Comparison of ENCODE assay signal across 16 cellular contexts in the genomic region with DNA sequence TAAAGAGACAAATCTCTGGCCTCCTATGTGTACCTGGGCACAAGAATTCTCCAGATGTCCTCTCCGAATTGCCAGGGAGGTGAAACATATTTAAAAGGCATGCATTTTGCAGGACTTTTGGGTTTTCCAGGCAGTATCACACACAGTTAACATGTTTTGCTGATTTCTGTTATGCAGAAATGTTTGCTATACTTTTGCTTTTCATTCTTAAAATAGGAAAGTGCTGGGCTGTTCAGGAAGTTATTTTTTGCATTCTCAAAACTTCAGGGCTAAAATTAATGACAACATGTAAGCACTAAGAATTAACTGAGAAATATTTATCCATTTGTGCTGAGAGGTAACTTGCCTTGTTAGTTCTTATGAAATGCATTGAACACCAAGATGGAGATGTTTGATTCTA.
DNase-seq lines count a peak whose midpoint lies in the region; ATAC-seq, FAIRE-seq and TF ChIP-seq lines count a peak whose summit lies in the region.
"Had no signal": no experiment of that assay in that cellular context is flagged by ENCODE, and none has a peak within 500 bp of the region (broad histone marks: within the 10 kb centered on the region; RNA-seq: fewer than 3 reads in every experiment).

No MANE protein-coding gene starts in this region.

- H3K79me2 ChIP-seq in MM.1S (ENCODE audit: low read length) (no peaks in the 10 kb centered on the region), GM12878 (ENCODE audit: control insufficient read depth, insufficient read depth, low read length) (no peaks in the 10 kb centered on the region)

- peak overlapping the region; percentile 76 for H3K4me2 ChIP-seq in MM.1S (ENCODE audit: low read depth, low read length)
- no peak overlapping the region for H3K4me2 ChIP-seq in GM12878 (ENCODE audit: control insufficient read depth, insufficient read depth)
- H3K4me2 ChIP-seq: BLaER1 treated with 17β-estradiol and CSF1 and Interleukin-3, amounts not matched to agents 10 nM and 100 nM had no signal

- FAIRE-seq in GM12878 (lab: Jason Lieb, UNC), result no peak
- FAIRE-seq: GM18507, HepG2 had no signal

- TF ChIP-seq POLR2A in GM12878 (IDR thresholded peaks at IDR 0.05; ENCODE audit: low read depth, low read length), result no peak

- no peaks in the 10 kb centered on the region for H3F3A ChIP-seq in MM.1S (ENCODE audit: insufficient read depth, low read length)

- H3K4me3 Mint-ChIP-seq in mesothelial cell of epicardium, result no peak overlapping the region
- H3K4me3 Mint-ChIP-seq in activated T-helper 2 cell treated with anti-CD3 and anti-CD28 coated beads, Interferon-gamma antibody, Interleukin-2, Interleukin-4, amounts not matched to agents 10 μg/mL and 5 μg/mL and 100 μg/mL, durations not matched to agents 14 hours and 24 hours and 36 hours (ENCODE audit: low read depth), result no peak overlapping the region
- H3K4me3 Mint-ChIP-seq: CD4-positive, CD25-positive, alpha-beta regulatory T cell; H9 had no signal

- no peaks in the 10 kb centered on the region for H3K36me3 ChIP-seq in MM.1S (replicated peaks; ENCODE audit: insufficient read depth, low read length)
- H3K36me3 ChIP-seq in GM12878 (ENCODE audit: control insufficient read depth in 2 of 2, insufficient read depth in 2 of 2, low read length in 1 of 2), result no peaks in the 10 kb centered on the region
- H3K36me3 ChIP-seq: BLaER1 treated with 17β-estradiol and CSF1 and Interleukin-3, amounts not matched to agents 10 nM and 100 nM had no signal

- TF ChIP-seq RAD21 in GM12878 (IDR thresholded peaks at IDR 0.05; ENCODE audit: insufficient read depth, low read depth, low read length), result no peak

- no peaks in the 10 kb centered on the region for H3K9me3 ChIP-seq in MM.1S (replicated peaks; ENCODE audit: insufficient read depth, low read length)
- no peaks in the 10 kb centered on the region for H3K9me3 ChIP-seq in GM12878 (replicated peaks; ENCODE audit: control insufficient read depth, insufficient read depth, low read length)
- H3K9me3 ChIP-seq: BLaER1 treated with 17β-estradiol and CSF1 and Interleukin-3, amounts not matched to agents 10 nM and 100 nM had no signal

- H3K4me1 ChIP-seq in MM.1S (ENCODE audit: low read length) (peaks cover 20% of the 10 kb centered on the region), GM12878 (ENCODE audit: control insufficient read depth, insufficient read depth, low read length) (no peaks in the 10 kb centered on the region)

- peak; percentile 70 for ATAC-seq in GM18867 (IDR thresholded peaks at IDR 0.05; ENCODE audit: unreplicated experiment)
- ATAC-seq in GM12878, result no peak
- ATAC-seq in GM18502 (IDR thresholded peaks at IDR 0.05; ENCODE audit: poor library complexity, unreplicated experiment), result no peak
- ATAC-seq: HepG2 had no signal

- H4K20me1 ChIP-seq in MM.1S (ENCODE audit: insufficient read depth, low read length) (no peaks in the 10 kb centered on the region), GM12878 (ENCODE audit: control insufficient read depth, insufficient read depth) (no peaks in the 10 kb centered on the region)
- H4K20me1 ChIP-seq: BLaER1 treated with 17β-estradiol and CSF1 and Interleukin-3, amounts not matched to agents 10 nM and 100 nM had no signal

- H3K27me3 ChIP-seq in MM.1S (replicated peaks; ENCODE audit: insufficient read depth, low read length) (no peaks in the 10 kb centered on the region), GM12878 (replicated peaks in 1 of 2; ENCODE audit: control insufficient read depth in 2 of 2, insufficient read depth in 2 of 2, low read length in 1 of 2) (no peaks in the 10 kb centered on the region)
- H3K27me3 ChIP-seq: BLaER1 treated with 17β-estradiol and CSF1 and Interleukin-3, amounts not matched to agents 10 nM and 100 nM had no signal

- POLR2A ChIA-PET in GM12878 (lab: Charles Lee), result no interaction called here

- H3K9me2 ChIP-seq in MM.1S (replicated peaks; ENCODE audit: insufficient read depth, low read length), result 0 out of 2 replicates have a peak, but pooled peaks cover 3% of the 10 kb centered on the region

- peaks cover 13% of the 10 kb centered on the region for H3K4me1 Mint-ChIP-seq in mesothelial cell of epicardium
- no peaks in the 10 kb centered on the region for H3K4me1 Mint-ChIP-seq in activated T-helper 2 cell treated with anti-CD3 and anti-CD28 coated beads, Interferon-gamma antibody, Interleukin-2, Interleukin-4, amounts not matched to agents 10 μg/mL and 5 μg/mL and 100 μg/mL, durations not matched to agents 14 hours and 24 hours and 36 hours (ENCODE audit: low read depth)
- H3K4me1 Mint-ChIP-seq: CD4-positive, CD25-positive, alpha-beta regulatory T cell had no signal

- in situ Hi-C loops in GM12878 (cut with MboI), result no loop called here

- H3K27ac Mint-ChIP-seq in mesothelial cell of epicardium, result peak overlapping the region; percentile 30
- no peak overlapping the region for H3K27ac Mint-ChIP-seq in activated T-helper 2 cell treated with anti-CD3 and anti-CD28 coated beads, Interferon-gamma antibody, Interleukin-2, Interleukin-4, amounts not matched to agents 10 μg/mL and 5 μg/mL and 100 μg/mL, durations not matched to agents 14 hours and 24 hours and 36 hours
- H3K27ac Mint-ChIP-seq: CD4-positive, CD25-positive, alpha-beta regulatory T cell had no signal

- H2AFZ ChIP-seq in MM.1S (ENCODE audit: low read length) (peak overlapping the region; percentile 41), GM12878 (ENCODE audit: control insufficient read depth, low read depth, low read length) (peak overlapping the region; percentile 12; the same call in 1 of the 2 replicates)

- intact Hi-C loops in GM12878 (cut with micrococcal nuclease; ENCODE audit: unreplicated experiment), result no loop called here
- intact Hi-C loops in activated T-helper 2 cell treated with anti-CD3 and anti-CD28 coated beads, Interferon-gamma antibody, Interleukin-2, Interleukin-4, amounts not matched to agents 10 μg/mL and 5 μg/mL and 100 μg/mL, durations not matched to agents 14 hours and 24 hours and 36 hours (cut with micrococcal nuclease), result no loop called here

- RAD21 ChIA-PET in GM12878 (lab: Charles Lee; ENCODE audit: unreplicated experiment), result no interaction called here

- whole genome bisulfite sequencing in GM12878 (ENCODE audit: insufficient coverage, insufficient replicate concordance, low lambda C conversion rate, missing lambda C conversion rate), result 0% methylated on average over 1 of the region's 1 CpG

- TF ChIP-seq CTCF in MM.1S (IDR thresholded peaks at IDR 0.05; ENCODE audit: low read length) (no peak), GM12878 (IDR thresholded peaks at IDR 0.05 in 2 of 3, conservative IDR thresholded peaks at IDR 0.05 in 1 of 3; ENCODE audit: control insufficient read depth in 2 of 3, extremely low read depth in 1 of 3, insufficient read depth in 1 of 3, low read depth in 3 of 3, low read length in 3 of 3) (no peak), mesothelial cell of epicardium (IDR thresholded peaks at IDR 0.05; ENCODE audit: unreplicated experiment) (no peak)

- H3K4me3 ChIP-seq in MM.1S (ENCODE audit: low read length) (peak overlapping the region; percentile 29; the same call in 1 of the 2 replicates), GM12878 (no peak overlapping the region)
- H3K4me3 ChIP-seq: BLaER1 treated with 17β-estradiol and CSF1 and Interleukin-3, amounts not matched to agents 10 nM and 100 nM had no signal

- no peaks in the 10 kb centered on the region for H3K27me3 Mint-ChIP-seq in mesothelial cell of epicardium (ENCODE audit: low read depth)
- no peaks in the 10 kb centered on the region for H3K27me3 Mint-ChIP-seq in activated T-helper 2 cell treated with anti-CD3 and anti-CD28 coated beads, Interferon-gamma antibody, Interleukin-2, Interleukin-4, amounts not matched to agents 10 μg/mL and 5 μg/mL and 100 μg/mL, durations not matched to agents 14 hours and 24 hours and 36 hours (ENCODE audit: low read depth)
- H3K27me3 Mint-ChIP-seq: CD4-positive, CD25-positive, alpha-beta regulatory T cell had no signal

- CTCF ChIA-PET in GM12878 (lab: Yijun Ruan, JAX), result interaction anchor here (0.5 kb wide), 1 partner anchor 110 kb away, joined by 3 read pairs; no protein-coding TSS in a partner anchor

- SMC1A ChIA-PET in GM12878 (lab: Charles Lee; ENCODE audit: uncharacterized antibody, unreplicated experiment), result interaction anchor here (0.7 kb wide), 1 partner anchor 189 kb away, joined by 3 read pairs; no protein-coding TSS in a partner anchor

- no peaks in the 10 kb centered on the region for H3K36me3 Mint-ChIP-seq in mesothelial cell of epicardium
- no peaks in the 10 kb centered on the region for H3K36me3 Mint-ChIP-seq in activated T-helper 2 cell treated with anti-CD3 and anti-CD28 coated beads, Interferon-gamma antibody, Interleukin-2, Interleukin-4, amounts not matched to agents 10 μg/mL and 5 μg/mL and 100 μg/mL, durations not matched to agents 14 hours and 24 hours and 36 hours (ENCODE audit: low read depth)
- H3K36me3 Mint-ChIP-seq: CD4-positive, CD25-positive, alpha-beta regulatory T cell had no signal

- H3K27ac ChIP-seq in MM.1S (ENCODE audit: low read length) (peak overlapping the region; percentile 22; the same call in 1 of the 2 replicates), GM12878 (ENCODE audit: control insufficient read depth, insufficient read depth) (no peak overlapping the region)
- H3K27ac ChIP-seq: 22Rv1; BLaER1 treated with 17β-estradiol and CSF1 and Interleukin-3, amounts not matched to agents 10 nM and 100 nM had no signal

- no peaks in the 10 kb centered on the region for H3K9me3 Mint-ChIP-seq in mesothelial cell of epicardium
- H3K9me3 Mint-ChIP-seq in activated T-helper 2 cell treated with anti-CD3 and anti-CD28 coated beads, Interferon-gamma antibody, Interleukin-2, Interleukin-4, amounts not matched to agents 10 μg/mL and 5 μg/mL and 100 μg/mL, durations not matched to agents 14 hours and 24 hours and 36 hours, result no peaks in the 10 kb centered on the region
- H3K9me3 Mint-ChIP-seq: H9 had no signal

- DNase-seq in MM.1S, result peak; percentile 49
- no peak for DNase-seq in GM12878 (ENCODE audit: low read depth, low spot score)
- no peak for DNase-seq in mesothelial cell of epicardium (ENCODE audit: low spot score in 2 of 2, unreplicated experiment in 2 of 2)
- DNase-seq in activated T-helper 2 cell treated with anti-CD3 and anti-CD28 coated beads, Interferon-gamma antibody, Interleukin-2, Interleukin-4, amounts not matched to agents 10 μg/mL and 5 μg/mL and 100 μg/mL, durations not matched to agents 14 hours and 24 hours and 36 hours (ENCODE audit: low spot score), result no peak
- no peak for DNase-seq in H4 (ENCODE audit: low spot score)
- no peak for DNase-seq in activated CD8-positive, alpha-beta memory T cell treated with anti-CD3 and anti-CD28 coated beads, Interleukin-2, amount 50 U/mL, for 4 hours
- DNase-seq: CD4-positive, CD25-positive, alpha-beta regulatory T cell; DMS53; GF-D8; H9 had no signal

- no TSS peak for BruUV-seq in GM12878 (replicated peaks; lab: Mats Ljungman, UMichigan)

- no peak for TF ChIP-seq EP300 in GM12878 (IDR thresholded peaks at IDR 0.05; ENCODE audit: borderline replicate concordance in 1 of 2, control insufficient read depth in 1 of 2, low read depth in 2 of 2, low read length in 2 of 2)

- H3K9ac ChIP-seq in MM.1S (ENCODE audit: low read length), result peak overlapping the region; percentile 8; the same call in 1 of the 2 replicates
- H3K9ac ChIP-seq in GM12878 (ENCODE audit: control insufficient read depth, insufficient read depth, low read length), result no peak overlapping the region
- H3K9ac ChIP-seq: BLaER1 treated with 17β-estradiol and CSF1 and Interleukin-3, amounts not matched to agents 10 nM and 100 nM had no signal

TF ChIP-seq in GM12878, 131 proteins besides CTCF, POLR2A, EP300 and RAD21 (continues in another document):
- no peak for TF ChIP-seq ASH2L (IDR thresholded peaks at IDR 0.05; ENCODE audit: borderline replicate concordance, low read depth)
